1 cellular context compared by ENCODE assay signal in genomic region chr5:179612577-179613459, GRCh38.
TF ChIP-seq lines count a peak whose summit lies in the region.

No MANE protein-coding gene starts in this region.

TF ChIP-seq in K562, 482 proteins besides CTCF, POLR2A, EP300 and RAD21 (continued from another document and continues in another):
- TF ChIP-seq HMBOX1 (IDR thresholded peaks at IDR 0.05): no peak
- no peak for TF ChIP-seq MIER1 (IDR thresholded peaks at IDR 0.05; ENCODE audit: low read depth)
- 0 out of 2 replicates have a peak, but pooled peaks have one; percentile 5 for TF ChIP-seq ZNF324 (CRISPR knock-in tag; IDR thresholded peaks at IDR 0.05)
- TF ChIP-seq SMAD4 (CRISPR knock-in tag; conservative IDR thresholded peaks at IDR 0.05): peak; percentile 65
- TF ChIP-seq MBD1 (CRISPR knock-in tag; IDR thresholded peaks at IDR 0.05): no peak
- no peak for TF ChIP-seq GABPA (tag; conservative IDR thresholded peaks at IDR 0.05; ENCODE audit: low read depth)
- TF ChIP-seq TBP (optimal IDR thresholded peaks at IDR 0.05; ENCODE audit: low read depth, low read length): no peak
- TF ChIP-seq COPS2 (conservative IDR thresholded peaks at IDR 0.05): no peak
- TF ChIP-seq CREB3 (tag; conservative IDR thresholded peaks at IDR 0.05; ENCODE audit: low read depth): no peak
- peak; percentile 81 for TF ChIP-seq CEBPB (tag; IDR thresholded peaks at IDR 0.05)
- no peak for TF ChIP-seq YBX1 (IDR thresholded peaks at IDR 0.05)
- TF ChIP-seq NFE2 (IDR thresholded peaks at IDR 0.05; ENCODE audit: low read depth): no peak
- TF ChIP-seq ADNP (tag; IDR thresholded peaks at IDR 0.05): no peak
- no peak for TF ChIP-seq HDAC6 (IDR thresholded peaks at IDR 0.05; ENCODE audit: low read depth, low read length)
- no peak for TF ChIP-seq HMG20A (CRISPR knock-in tag; conservative IDR thresholded peaks at IDR 0.05)
- no peak for TF ChIP-seq CREB5 (CRISPR knock-in tag; IDR thresholded peaks at IDR 0.05)
- no peak for TF ChIP-seq BCOR (IDR thresholded peaks at IDR 0.05)
- TF ChIP-seq ZNF431 (CRISPR knock-in tag; IDR thresholded peaks at IDR 0.05): no peak
- peak; percentile 42 for TF ChIP-seq EGR1 (conservative IDR thresholded peaks at IDR 0.05)
- TF ChIP-seq MGA (IDR thresholded peaks at IDR 0.05): no peak
- no peak for TF ChIP-seq REST (CRISPR knock-in tag; IDR thresholded peaks at IDR 0.05; ENCODE audit: low read depth)
- no peak for TF ChIP-seq SMARCE1 (IDR thresholded peaks at IDR 0.05)
- TF ChIP-seq ARID3A (IDR thresholded peaks at IDR 0.05; ENCODE audit: borderline replicate concordance, low read depth, low read length): peak; percentile 60; the same call in 1 of the 2 replicates
- TF ChIP-seq GATAD2B (IDR thresholded peaks at IDR 0.05; ENCODE audit: borderline replicate concordance): no peak
- no peak; the same call in 1 of the 2 replicates for TF ChIP-seq ETS1 (conservative IDR thresholded peaks at IDR 0.05; ENCODE audit: control insufficient read depth, low read depth, low read length)
- no peak for TF ChIP-seq NFYB (IDR thresholded peaks at IDR 0.05; ENCODE audit: extremely low read depth, insufficient read length)
- peak; percentile 86 for TF ChIP-seq TAL1 (IDR thresholded peaks at IDR 0.05)
- no peak for TF ChIP-seq EWSR1 (IDR thresholded peaks at IDR 0.05; ENCODE audit: borderline replicate concordance, low read depth, partially characterized antibody)
- TF ChIP-seq TCF3 (CRISPR knock-in tag; IDR thresholded peaks at IDR 0.05): peak; percentile 88
- no peak for TF ChIP-seq TEAD1 (CRISPR knock-in tag; IDR thresholded peaks at IDR 0.05)
- TF ChIP-seq ZNF444 (CRISPR knock-in tag; IDR thresholded peaks at IDR 0.05): no peak
- TF ChIP-seq ZNF384 (IDR thresholded peaks at IDR 0.05; ENCODE audit: low read depth, low read length): no peak
- TF ChIP-seq HMGXB4 (CRISPR knock-in tag; IDR thresholded peaks at IDR 0.05): no peak
